In the genomic region with DNA sequence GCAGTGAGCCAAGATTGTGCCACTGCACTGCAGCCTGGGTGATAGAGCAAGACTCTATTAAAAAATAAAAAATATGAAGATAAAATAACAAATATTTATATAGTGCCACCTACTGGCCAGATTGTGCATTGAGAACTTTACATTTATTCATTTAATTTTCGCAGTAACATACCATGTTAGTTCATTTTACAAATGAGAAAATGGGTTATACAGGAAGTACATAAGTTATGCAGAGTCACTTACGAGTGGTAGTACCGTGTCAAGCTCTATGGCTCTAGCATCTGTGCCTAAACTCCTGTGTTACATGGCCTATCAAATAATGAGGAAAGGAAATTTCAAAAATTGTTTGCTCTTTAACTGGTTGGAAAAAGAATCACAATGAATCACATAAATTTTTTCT, we compare ENCODE assay signal across 8 cellular contexts. TPM values are rescaled to one million over a fixed set of nuclear protein-coding genes. Genes with fewer than 3 reads are reported as not detected.
DNase-seq lines count a peak whose midpoint lies in the region; ATAC-seq, FAIRE-seq and TF ChIP-seq lines count a peak whose summit lies in the region.

No MANE protein-coding gene starts in this region.

- H3K27ac Mint-ChIP-seq in activated T-helper 1 cell treated with anti-CD3 and anti-CD28 coated beads, Interleukin-12 subunit alpha, Interleukin-12 subunit beta, Interleukin-2, Interleukin-4 antibody, amounts not matched to agents 30 ng/mL and 10 ng/mL and 1 ng/mL, durations not matched to agents 14 hours and 24 hours and 36 hours = peak overlapping the region; percentile 29
- H3K27ac Mint-ChIP-seq in activated naive CD4-positive, alpha-beta T cell treated with anti-CD3 and anti-CD28 coated beads for 36 hours = no peak overlapping the region

- H3K36me3 Mint-ChIP-seq in activated T-helper 1 cell treated with anti-CD3 and anti-CD28 coated beads, Interleukin-12 subunit alpha, Interleukin-12 subunit beta, Interleukin-2, Interleukin-4 antibody, amounts not matched to agents 30 ng/mL and 10 ng/mL and 1 ng/mL, durations not matched to agents 14 hours and 24 hours and 36 hours (ENCODE audit: low read depth) = peaks cover 41% of the 10 kb centered on the region
- H3K36me3 Mint-ChIP-seq in activated naive CD4-positive, alpha-beta T cell treated with anti-CD3 and anti-CD28 coated beads for 36 hours (ENCODE audit: low read depth) = peaks cover 41% of the 10 kb centered on the region

- CTCF ChIA-PET in activated naive CD4-positive, alpha-beta T cell treated with anti-CD3 and anti-CD28 coated beads for 36 hours (lab: Charles Lee) = interaction anchor here (0.7 to 1.7 kb wide), 11 partner anchors 8 to 1239 kb away, joined by 3 to 9 read pairs (median 4); no protein-coding TSS in a partner anchor

- H3K9me3 Mint-ChIP-seq in activated T-helper 1 cell treated with anti-CD3 and anti-CD28 coated beads, Interleukin-12 subunit alpha, Interleukin-12 subunit beta, Interleukin-2, Interleukin-4 antibody, amounts not matched to agents 30 ng/mL and 10 ng/mL and 1 ng/mL, durations not matched to agents 14 hours and 24 hours and 36 hours = no peaks in the 10 kb centered on the region
- H3K9me3 Mint-ChIP-seq in activated naive CD4-positive, alpha-beta T cell treated with anti-CD3 and anti-CD28 coated beads for 36 hours = no peaks in the 10 kb centered on the region

- H3K4me3 ChIP-seq in HFF-Myc (replicated peaks; ENCODE audit: low read depth, low read length) = no peak overlapping the region

- peak; percentile 44 for TF ChIP-seq CTCF in D721Med (IDR thresholded peaks at IDR 0.05; ENCODE audit: insufficient read depth, missing control alignments)
- peak; percentile 32 for TF ChIP-seq CTCF in HFF-Myc (IDR thresholded peaks at IDR 0.05; ENCODE audit: low read depth, low read length, missing control alignments)

- DNase-seq in D721Med (ENCODE audit: insufficient read length, low spot score) (no peak), HFF-Myc (ENCODE audit: extremely low read depth, low read depth) (peak; percentile 10), kidney tubule cell (ENCODE audit: low spot score) (peak; percentile 44)
- DNase-seq in activated T-helper 1 cell treated with anti-CD3 and anti-CD28 coated beads, Interleukin-12 subunit alpha, Interleukin-12 subunit beta, Interleukin-2, Interleukin-4 antibody, amounts not matched to agents 30 ng/mL and 10 ng/mL and 1 ng/mL, durations not matched to agents 14 hours and 24 hours and 36 hours (ENCODE audit: low spot score) = no peak
- DNase-seq in activated naive CD4-positive, alpha-beta T cell treated with anti-CD3 and anti-CD28 coated beads for 36 hours = no peak

- H3K4me3 Mint-ChIP-seq in activated T-helper 1 cell treated with anti-CD3 and anti-CD28 coated beads, Interleukin-12 subunit alpha, Interleukin-12 subunit beta, Interleukin-2, Interleukin-4 antibody, amounts not matched to agents 30 ng/mL and 10 ng/mL and 1 ng/mL, durations not matched to agents 14 hours and 24 hours and 36 hours = no peak overlapping the region
- H3K4me3 Mint-ChIP-seq in activated naive CD4-positive, alpha-beta T cell treated with anti-CD3 and anti-CD28 coated beads for 36 hours = no peak overlapping the region

- no peak for ATAC-seq in GM18861 (IDR thresholded peaks at IDR 0.05; ENCODE audit: unreplicated experiment)
- ATAC-seq in GM18511 (IDR thresholded peaks at IDR 0.05; ENCODE audit: unreplicated experiment) = no peak
- no peak for ATAC-seq in HG02840 (IDR thresholded peaks at IDR 0.05; ENCODE audit: low FRiP score, unreplicated experiment)

- FAIRE-seq in D721Med (lab: Jason Lieb, UNC) = no peak

- intact Hi-C loops in activated T-helper 1 cell treated with anti-CD3 and anti-CD28 coated beads, Interleukin-12 subunit alpha, Interleukin-12 subunit beta, Interleukin-2, Interleukin-4 antibody, amounts not matched to agents 30 ng/mL and 10 ng/mL and 1 ng/mL, durations not matched to agents 14 hours and 24 hours and 36 hours (cut with micrococcal nuclease) = loop anchor here (2.0 kb wide), 3 partner anchors 13 to 177 kb away; a partner anchor contains a TSS
- intact Hi-C loops in activated naive CD4-positive, alpha-beta T cell treated with anti-CD3 and anti-CD28 coated beads for 36 hours (cut with micrococcal nuclease) = loop anchor here (5.0 kb wide), 1 partner anchor 1840 kb away; no protein-coding TSS in a partner anchor

- no peaks in the 10 kb centered on the region for H3K27me3 Mint-ChIP-seq in activated T-helper 1 cell treated with anti-CD3 and anti-CD28 coated beads, Interleukin-12 subunit alpha, Interleukin-12 subunit beta, Interleukin-2, Interleukin-4 antibody, amounts not matched to agents 30 ng/mL and 10 ng/mL and 1 ng/mL, durations not matched to agents 14 hours and 24 hours and 36 hours (ENCODE audit: insufficient read depth)
- H3K27me3 Mint-ChIP-seq in activated naive CD4-positive, alpha-beta T cell treated with anti-CD3 and anti-CD28 coated beads for 36 hours (ENCODE audit: low read depth) = no peaks in the 10 kb centered on the region

- H3K4me1 Mint-ChIP-seq in activated T-helper 1 cell treated with anti-CD3 and anti-CD28 coated beads, Interleukin-12 subunit alpha, Interleukin-12 subunit beta, Interleukin-2, Interleukin-4 antibody, amounts not matched to agents 30 ng/mL and 10 ng/mL and 1 ng/mL, durations not matched to agents 14 hours and 24 hours and 36 hours (ENCODE audit: low read depth) = peaks cover 19% of the 10 kb centered on the region
- H3K4me1 Mint-ChIP-seq in activated naive CD4-positive, alpha-beta T cell treated with anti-CD3 and anti-CD28 coated beads for 36 hours (ENCODE audit: low read depth) = peaks cover 2% of the 10 kb centered on the region

RNA-seq across cellular contexts. Expression of a gene that starts 27.9 kb away (rescaled TPM):
- 82.4 and 82.7 TPM in 2 replicates for total RNA-seq in activated T-helper 1 cell treated with anti-CD3 and anti-CD28 coated beads, Interleukin-12 subunit alpha, Interleukin-12 subunit beta, Interleukin-2, Interleukin-4 antibody, amounts not matched to agents 30 ng/mL and 10 ng/mL and 1 ng/mL, durations not matched to agents 14 hours and 24 hours and 36 hours
- total RNA-seq in activated naive CD4-positive, alpha-beta T cell treated with anti-CD3 and anti-CD28 coated beads for 36 hours = 10 to 100 TPM; 53.0 TPM

Comparison
In these comparisons a context has a peak if more than half of its experiments do, and no peak if none do; other contexts are left out.
1. DNase-seq: peak in HFF-Myc (single experiment) and kidney tubule cell (single experiment); none in D721Med (single experiment), activated T-helper 1 cell treated with anti-CD3 and anti-CD28 coated beads, Interleukin-12 subunit alpha, Interleukin-12 subunit beta, Interleukin-2, Interleukin-4 antibody, amounts not matched to agents 30 ng/mL and 10 ng/mL and 1 ng/mL, durations not matched to agents 14 hours and 24 hours and 36 hours (single experiment) and activated naive CD4-positive, alpha-beta T cell treated with anti-CD3 and anti-CD28 coated beads for 36 hours (single experiment).